19 cellular contexts compared by ENCODE assay signal in the genomic region with DNA sequence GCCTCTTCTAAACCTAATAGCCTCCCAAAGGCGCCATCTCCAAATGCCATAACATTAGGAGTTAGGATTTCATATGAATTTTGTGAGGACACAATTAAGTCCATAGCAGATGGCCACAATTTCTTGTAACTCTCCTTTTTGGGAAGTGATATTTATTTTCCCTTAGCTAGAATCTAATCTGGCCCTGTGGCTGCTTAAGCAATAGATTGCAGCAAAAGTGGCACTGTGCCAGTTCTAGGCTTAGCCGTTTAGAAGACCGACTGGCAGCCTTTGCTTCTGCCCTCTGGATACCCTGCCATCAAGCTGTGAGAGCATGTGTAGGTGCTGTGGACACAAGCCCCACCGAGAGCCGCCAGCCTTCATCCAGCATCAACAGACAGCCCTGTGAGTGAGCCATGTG. TPM values are rescaled to one million over a fixed set of nuclear protein-coding genes. Genes with fewer than 3 reads are reported as not detected.
DNase-seq lines count a peak whose midpoint lies in the region; TF ChIP-seq lines count a peak whose summit lies in the region.
"Had no signal": no experiment of that assay in that cellular context is flagged by ENCODE, and none has a peak within 500 bp of the region (broad histone marks: within the 10 kb centered on the region; RNA-seq: fewer than 3 reads in every experiment).

No MANE protein-coding gene starts in this region.

- no peak for TF ChIP-seq CTCF in fibroblast of villous mesenchyme (IDR thresholded peaks at IDR 0.05; ENCODE audit: insufficient read depth, low read depth, low read length)

- no peak overlapping the region for H3K4me3 ChIP-seq in fibroblast of villous mesenchyme (ENCODE audit: low read depth, low read length)

- DNase-seq in HCEC 1CT (peak; percentile 8), OCI-M1 (lab: John Stamatoyannopoulos, UW) (peak; percentile 67), fibroblast of villous mesenchyme (ENCODE audit: low read depth) (peak; percentile 51), pons (ENCODE audit: low spot score) (peak; percentile 71), DMS153 treated with DMSO at 0.1 percent for 48 hours (lab: John Stamatoyannopoulos, UW; ENCODE audit: unreplicated experiment) (no peak), iPS-NIHi11 (ENCODE audit: low spot score) (no peak), putamen (ENCODE audit: low spot score) (no peak), iPS-NIHi7 (ENCODE audit: extremely low spot score) (no peak)
- DNase-seq: activated CD4-positive, alpha-beta T cell treated with anti-CD3 and anti-CD28 coated beads for 48 hours; CD8-positive, alpha-beta T cell; dermis blood vessel endothelial cell; Karpas-422; NCI-H510A treated with DMSO at 0.1 percent for 48 hours; SK-N-SH; stimulated activated CD4-positive, alpha-beta T cell treated with anti-CD3 and anti-CD28 coated beads, Interleukin-4, amount 100 ng/mL, for 24 hours; stimulated activated naive CD8-positive, alpha-beta T cell treated with anti-CD3 and anti-CD28 coated beads, Interleukin-15, amount 100 ng/mL, for 72 hours had no signal

RNA-seq across cellular contexts. Expression of a gene that starts 15.9 kb away (rescaled TPM):
- total RNA-seq in fibroblast of villous mesenchyme: not detected in 2 replicates
- total RNA-seq: activated naive CD4-positive, alpha-beta T cell treated with anti-CD3 and anti-CD28 coated beads, Interleukin-2, amount 50 U/mL, for 72 hours; CD8-positive, alpha-beta T cell; dermis blood vessel endothelial cell; mesothelial cell of epicardium; progenitor cell of endocrine pancreas had no signal

RNA-seq across cellular contexts. Expression of a gene that starts 39.2 kb away (rescaled TPM):
- total RNA-seq in fibroblast of villous mesenchyme: 123 and 148 TPM in 2 replicates
- total RNA-seq: CD8-positive, alpha-beta T cell had no signal

Comparison
In these comparisons a context has a peak if more than half of its experiments do, and no peak if none do; other contexts are left out.
1. DNase-seq: peak in HCEC 1CT (single experiment), OCI-M1 (single experiment), fibroblast of villous mesenchyme (single experiment) and pons (single experiment); none in DMS153 treated with DMSO at 0.1 percent for 48 hours (single experiment), iPS-NIHi11 (single experiment), putamen (single experiment) and iPS-NIHi7 (single experiment).